8 cellular contexts compared by ENCODE assay signal in genomic region chr10:97463363-97464132, GRCh38. TPM values are rescaled to one million over a fixed set of nuclear protein-coding genes. Genes with fewer than 3 reads are reported as not detected.
A peak's percentile ranks its signal among the peaks of the same experiment; 100 is the strongest.
DNase-seq lines count a peak whose midpoint lies in the region; ATAC-seq and TF ChIP-seq lines count a peak whose summit lies in the region.

No MANE protein-coding gene starts in this region.

- H3K4me1 Mint-ChIP-seq in activated CD4-positive, alpha-beta memory T cell treated with anti-CD3 and anti-CD28 coated beads for 36 hours (ENCODE audit: low read depth), result no peaks in the 10 kb centered on the region
- peaks cover 0 to 6% (median 4%) of the 10 kb centered on the region in 3 donors for H3K4me1 Mint-ChIP-seq in naive B cell

- no peaks in the 10 kb centered on the region for H3K9me3 ChIP-seq in esophagus squamous epithelium

- H3K36me3 Mint-ChIP-seq in activated CD4-positive, alpha-beta memory T cell treated with anti-CD3 and anti-CD28 coated beads for 36 hours, result peaks cover 56% of the 10 kb centered on the region
- peaks cover 18 to 30% of the 10 kb centered on the region in 2 donors for H3K36me3 Mint-ChIP-seq in naive B cell

- no peak overlapping the region for H3K4me3 Mint-ChIP-seq in activated CD4-positive, alpha-beta memory T cell treated with anti-CD3 and anti-CD28 coated beads for 36 hours
- H3K4me3 Mint-ChIP-seq in naive B cell, result no peak overlapping the region

- ATAC-seq in naive B cell (ENCODE audit: low read depth in 2 of 2) (peak; percentile 40 to 56), GM18520 (IDR thresholded peaks at IDR 0.05; ENCODE audit: unreplicated experiment) (no peak)

- POLR2A ChIA-PET in AG04449 (lab: Yijun Ruan, JAX) (no interaction called here), GM10248 (lab: Yijun Ruan, JAX) (interaction anchor here (0.6 kb wide), 1 partner anchor 86 kb away, joined by 3 read pairs; no protein-coding TSS in a partner anchor)
- POLR2A ChIA-PET in activated CD4-positive, alpha-beta memory T cell treated with anti-CD3 and anti-CD28 coated beads for 36 hours (lab: Charles Lee), result no interaction called here

- H3K27me3 ChIP-seq in esophagus squamous epithelium, result no peaks in the 10 kb centered on the region

- CTCF ChIA-PET in AG04449 (lab: Yijun Ruan, JAX), result interaction anchor here (0.7 to 10.1 kb wide), 17 partner anchors 9 to 268 kb away, joined by 3 to 188 read pairs (median 8); no protein-coding TSS in a partner anchor
- CTCF ChIA-PET in GM10248 (lab: Yijun Ruan, JAX), result interaction anchor here (0.5 to 8.7 kb wide), 7 partner anchors 10 to 184 kb away, joined by 3 to 44 read pairs (median 8); no protein-coding TSS in a partner anchor
- CTCF ChIA-PET in activated CD4-positive, alpha-beta memory T cell treated with anti-CD3 and anti-CD28 coated beads for 36 hours (lab: Charles Lee), result interaction anchor here (0.6 to 5.5 kb wide), 14 partner anchors 11 to 108 kb away, joined by 3 to 53 read pairs (median 5); partner anchors contain the start of genes MMS19, RRP12 and UBTD1

- DNase-seq in AG04449 (ENCODE audit: low read depth, low spot score), result no peak
- DNase-seq in GM10248 (ENCODE audit: extremely low spot score), result peak; percentile 58
- DNase-seq in NCI-H1105 treated with DMSO at 0.1 percent for 48 hours (lab: John Stamatoyannopoulos, UW), result peak; percentile 50
- peak; percentile 36 for DNase-seq in activated CD4-positive, alpha-beta memory T cell treated with anti-CD3 and anti-CD28 coated beads for 36 hours
- DNase-seq in esophagus squamous epithelium (lab: John Stamatoyannopoulos, UW), result no peak
- DNase-seq in naive B cell, result peak; percentile 23
- no peak for DNase-seq in NCI-H1048 (lab: John Stamatoyannopoulos, UW)

- no peaks in the 10 kb centered on the region for H3K27me3 Mint-ChIP-seq in activated CD4-positive, alpha-beta memory T cell treated with anti-CD3 and anti-CD28 coated beads for 36 hours
- no peaks in the 10 kb centered on the region for H3K27me3 Mint-ChIP-seq in naive B cell

- WGBS in esophagus squamous epithelium, 2 donors, result 13 to 60% methylated on average over 1 to 4 of the region's 4 CpGs

- H3K36me3 ChIP-seq in esophagus squamous epithelium, result peaks cover 59 to 100% (median 66%) of the 10 kb centered on the region in 3 donors

- TF ChIP-seq CTCF in AG04449 (IDR thresholded peaks at IDR 0.05; ENCODE audit: insufficient read depth, low read length, missing control alignments) (peak; percentile 71), GM10248 (IDR thresholded peaks at IDR 0.05; ENCODE audit: control extremely low read depth, extremely low read depth, low read depth, missing control alignments) (peak; percentile 75), esophagus squamous epithelium (IDR thresholded peaks at IDR 0.05) (peak; percentile 69 to 92 (median 88))

- intact Hi-C loops in activated CD4-positive, alpha-beta memory T cell treated with anti-CD3 and anti-CD28 coated beads for 36 hours (cut with micrococcal nuclease), result loop anchor here (1.0 to 5.0 kb wide), 3 partner anchors 34 to 90 kb away; partner anchors contain the start of genes MMS19 and UBTD1
- intact Hi-C loops in esophagus squamous epithelium (cut with DNase I), result loop anchor here (10.0 kb wide), 1 partner anchor 91 kb away; no protein-coding TSS in a partner anchor

- H3K4me3 ChIP-seq in AG04449 (ENCODE audit: low read depth, low read length) (no peak overlapping the region), esophagus squamous epithelium (no peak overlapping the region)

- no peak for TF ChIP-seq POLR2A in esophagus squamous epithelium (IDR thresholded peaks at IDR 0.05)

- peaks cover 0 to 35% (median 5%) of the 10 kb centered on the region in 3 donors for H3K4me1 ChIP-seq in esophagus squamous epithelium

- peak overlapping the region in 3 of 4 donors; percentile 39 to 56 (median 55) for H3K27ac ChIP-seq in esophagus squamous epithelium

- no peaks in the 10 kb centered on the region for H3K9me3 Mint-ChIP-seq in activated CD4-positive, alpha-beta memory T cell treated with anti-CD3 and anti-CD28 coated beads for 36 hours
- no peaks in the 10 kb centered on the region for H3K9me3 Mint-ChIP-seq in naive B cell

- peak overlapping the region; percentile 3 for H3K27ac Mint-ChIP-seq in activated CD4-positive, alpha-beta memory T cell treated with anti-CD3 and anti-CD28 coated beads for 36 hours
- H3K27ac Mint-ChIP-seq in naive B cell, result no peak overlapping the region

RNA-seq across cellular contexts. Expression of gene ZDHHC16, which starts 17.6 kb away (rescaled TPM):
- total RNA-seq in activated CD4-positive, alpha-beta memory T cell treated with anti-CD3 and anti-CD28 coated beads for 36 hours, result 10 to 100 TPM; 42.5 to 43.6 TPM
- total RNA-seq in esophagus squamous epithelium, result 10 to 100 TPM; 17.0 to 36.9 (median 28.2) TPM
- polyA plus RNA-seq in naive B cell (ENCODE audit: low read depth in 6 of 6), result 10 to 100 TPM; 23.2 to 57.2 (median 29.5) TPM

RNA-seq across cellular contexts. Expression of gene EXOSC1, which starts 17.7 kb away (rescaled TPM):
- 10 to 100 TPM; 69.0 to 75.1 TPM for total RNA-seq in activated CD4-positive, alpha-beta memory T cell treated with anti-CD3 and anti-CD28 coated beads for 36 hours
- 10 to 100 TPM; 12.4 to 44.8 (median 24.7) TPM for total RNA-seq in esophagus squamous epithelium
- 10 to 100 TPM; 47.3 to 72.0 (median 65.8) TPM for polyA plus RNA-seq in naive B cell (ENCODE audit: low read depth in 6 of 6)

RNA-seq across cellular contexts. Expression of gene MMS19, which starts 34.7 kb away (rescaled TPM):
- 10 to 100 TPM; 84.7 to 86.8 TPM for total RNA-seq in activated CD4-positive, alpha-beta memory T cell treated with anti-CD3 and anti-CD28 coated beads for 36 hours
- 10 to 100 TPM; 57.7 to 93.3 (median 65.1) TPM for total RNA-seq in esophagus squamous epithelium
- polyA plus RNA-seq in naive B cell (ENCODE audit: low read depth in 6 of 6), result 10 to 100 TPM; 22.5 to 44.3 (median 26.6) TPM

RNA-seq across cellular contexts. Expression of gene UBTD1, which starts 35.2 kb away (rescaled TPM):
- 1 to 10 TPM; 1.6 to 2.6 TPM for total RNA-seq in activated CD4-positive, alpha-beta memory T cell treated with anti-CD3 and anti-CD28 coated beads for 36 hours
- total RNA-seq in esophagus squamous epithelium, result 1 to 10 TPM; 4.3 to 8.5 (median 5.8) TPM
- 1 to 10 TPM in 3 of 6 donors, under 1 TPM in 2, not detected in 1; 0.60 to 1.2 (median 1.0) TPM for polyA plus RNA-seq in naive B cell (ENCODE audit: low read depth in 6 of 6)

RNA-seq across cellular contexts. Expression of gene PGAM1, which starts 37.6 kb away (rescaled TPM):
- 1,000 to 10,000 TPM; 1,430 to 1,457 TPM for total RNA-seq in activated CD4-positive, alpha-beta memory T cell treated with anti-CD3 and anti-CD28 coated beads for 36 hours
- total RNA-seq in esophagus squamous epithelium, result 100 to 1,000 TPM; 310 to 700 (median 514) TPM
- 100 to 1,000 TPM; 177 to 263 (median 203) TPM for polyA plus RNA-seq in naive B cell (ENCODE audit: low read depth in 6 of 6)

Comparison
In these comparisons a context has a peak if more than half of its experiments do, and no peak if none do; other contexts are left out.
1. DNase-seq: peak in GM10248 (single experiment), NCI-H1105 treated with DMSO at 0.1 percent for 48 hours (single experiment), activated CD4-positive, alpha-beta memory T cell treated with anti-CD3 and anti-CD28 coated beads for 36 hours (single experiment) and naive B cell (single experiment); none in AG04449 (single experiment), esophagus squamous epithelium (single experiment) and NCI-H1048 (single experiment).
2. Peak in every context shown above with its lines, with median percentiles within 50 percentile points of each other: CTCF ChIP-seq.